13 cellular contexts compared by ENCODE assay signal in the genomic region with DNA sequence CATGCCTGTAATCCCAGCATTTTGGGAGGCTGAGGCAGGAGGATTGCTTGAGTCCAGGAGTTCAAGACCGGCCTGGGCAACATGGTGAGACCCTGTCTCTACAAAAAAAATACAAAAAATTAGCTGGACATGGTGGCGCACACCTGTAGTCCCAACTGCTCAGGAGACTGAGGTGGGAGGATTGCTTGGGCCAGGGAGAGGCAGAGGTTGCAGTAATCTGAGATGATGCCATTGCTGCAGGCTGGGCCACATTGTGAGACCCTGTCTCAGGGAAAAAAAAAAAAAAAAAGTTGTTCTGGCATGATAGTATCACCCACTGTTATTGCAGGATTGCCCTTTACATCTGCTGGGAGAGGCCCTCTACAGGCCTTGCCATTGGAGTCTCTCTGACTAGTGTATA.
"Had no signal": no experiment of that assay in that cellular context is flagged by ENCODE, and none has a peak within 500 bp of the region (broad histone marks: within the 10 kb centered on the region; RNA-seq: fewer than 3 reads in every experiment).

No MANE protein-coding gene starts in this region.

- H3K9me3 Mint-ChIP-seq: activated T-helper 2 cell treated with anti-CD3 and anti-CD28 coated beads, Interferon-gamma antibody, Interleukin-2, Interleukin-4, amounts not matched to agents 10 μg/mL and 5 μg/mL and 100 μg/mL, durations not matched to agents 14 hours and 24 hours and 36 hours; neural progenitor cell had no signal

- H3K27ac Mint-ChIP-seq: activated T-helper 2 cell treated with anti-CD3 and anti-CD28 coated beads, Interferon-gamma antibody, Interleukin-2, Interleukin-4, amounts not matched to agents 10 μg/mL and 5 μg/mL and 100 μg/mL, durations not matched to agents 14 hours and 24 hours and 36 hours; neural progenitor cell had no signal

- DNase-seq: activated CD4-positive, alpha-beta T cell treated with anti-CD3 and anti-CD28 coated beads for 48 hours; activated naive CD4-positive, alpha-beta T cell treated with anti-CD3 and anti-CD28 coated beads, Interleukin-2, amount 50 U/mL, for 16 hours; adrenal gland; effector memory CD4-positive, alpha-beta T cell; hypothalamus; ovary; T1000; WERI-Rb-1 had no signal

- H3K4me3 ChIP-seq: adrenal gland, neural progenitor cell, ovary, skin epidermis, tibial nerve, vagina had no signal

- H3K4me3 Mint-ChIP-seq: neural progenitor cell had no signal
